ENCODE assay signal across 27 cellular contexts in the genomic region with DNA sequence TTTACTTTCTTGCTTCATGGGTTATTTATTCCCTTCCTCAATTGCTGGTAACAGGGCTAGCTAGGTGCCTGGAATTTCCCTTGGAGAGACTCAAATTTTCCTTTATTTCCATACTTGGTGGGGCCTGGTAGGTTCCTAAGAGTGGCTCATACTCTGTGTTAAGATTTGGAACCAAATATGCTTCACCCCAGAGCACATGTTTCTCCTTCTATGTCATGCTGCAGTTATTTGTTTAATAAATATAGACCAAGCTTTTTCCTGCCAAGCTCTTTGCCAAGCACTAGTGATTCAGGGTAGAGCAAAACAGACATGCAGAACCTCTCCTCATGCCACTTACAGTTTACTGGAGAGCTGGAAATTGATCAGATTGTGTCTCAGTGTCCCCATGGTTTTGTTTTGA.
DNase-seq lines count a peak whose midpoint lies in the region; ATAC-seq, FAIRE-seq and TF ChIP-seq lines count a peak whose summit lies in the region.
"Had no signal": no experiment of that assay in that cellular context is flagged by ENCODE, and none has a peak within 500 bp of the region (broad histone marks: within the 10 kb centered on the region; RNA-seq: fewer than 3 reads in every experiment).

No MANE protein-coding gene starts in this region.

- H4K20me1 ChIP-seq in astrocyte (ENCODE audit: insufficient read depth, low read length) = no peaks in the 10 kb centered on the region

- intact Hi-C loops in left ventricle myocardium superior (cut with micrococcal nuclease) = no loop called here
- intact Hi-C loops in tibial artery (cut with DNase I; ENCODE audit: low total_unique reads) = no loop called here

- no peaks in the 10 kb centered on the region for H3K27me3 Mint-ChIP-seq in astrocyte (ENCODE audit: low read depth, unreplicated experiment)
- H3K27me3 Mint-ChIP-seq: activated CD4-positive, alpha-beta memory T cell treated with anti-CD3 and anti-CD28 coated beads, Interleukin-2, amount 10 ng/mL, durations not matched to agents 7 days and 5 days; T-cell had no signal

- no peaks in the 10 kb centered on the region for H3K79me2 ChIP-seq in astrocyte (ENCODE audit: insufficient read depth, low read length)

- H3K4me3 Mint-ChIP-seq in astrocyte (ENCODE audit: unreplicated experiment) = no peak overlapping the region
- H3K4me3 Mint-ChIP-seq: activated CD4-positive, alpha-beta memory T cell treated with anti-CD3 and anti-CD28 coated beads, Interleukin-2, amount 10 ng/mL, durations not matched to agents 7 days and 5 days; endodermal cell; naive thymus-derived CD8-positive, alpha-beta T cell; T-cell had no signal

- H2AFZ ChIP-seq in astrocyte (ENCODE audit: low read depth, low read length) = no peak overlapping the region

- no peaks in the 10 kb centered on the region for H3K27me3 ChIP-seq in astrocyte (ENCODE audit: insufficient read depth, low read length)
- H3K27me3 ChIP-seq in tibial artery = no peaks in the 10 kb centered on the region
- no peaks in the 10 kb centered on the region for H3K27me3 ChIP-seq in SJCRH30
- H3K27me3 ChIP-seq: BE2C, esophagus squamous epithelium, SJSA1 had no signal

- no peak overlapping the region for H3K27ac Mint-ChIP-seq in astrocyte (ENCODE audit: unreplicated experiment)
- H3K27ac Mint-ChIP-seq: activated CD4-positive, alpha-beta memory T cell treated with anti-CD3 and anti-CD28 coated beads, Interleukin-2, amount 10 ng/mL, durations not matched to agents 7 days and 5 days; endodermal cell; naive thymus-derived CD8-positive, alpha-beta T cell; T-cell had no signal

- peaks cover 1% of the 10 kb centered on the region for H3K9me3 Mint-ChIP-seq in astrocyte (ENCODE audit: unreplicated experiment)
- H3K9me3 Mint-ChIP-seq: activated CD4-positive, alpha-beta memory T cell treated with anti-CD3 and anti-CD28 coated beads, Interleukin-2, amount 10 ng/mL, durations not matched to agents 7 days and 5 days; endodermal cell; naive thymus-derived CD8-positive, alpha-beta T cell; T-cell had no signal

- FAIRE-seq in astrocyte (lab: Jason Lieb, UNC) = no peak
- FAIRE-seq: bronchial epithelial cell had no signal

- H3K27ac ChIP-seq in astrocyte (ENCODE audit: low read depth, low read length) = no peak overlapping the region
- peak overlapping the region; percentile 60 to 81 for H3K27ac ChIP-seq in tibial artery
- no peak overlapping the region for H3K27ac ChIP-seq in SJCRH30
- H3K27ac ChIP-seq: esophagus squamous epithelium, SJSA1 had no signal

- peaks cover 4% of the 10 kb centered on the region for H3K4me1 Mint-ChIP-seq in astrocyte (ENCODE audit: low read depth, unreplicated experiment)
- H3K4me1 Mint-ChIP-seq: activated CD4-positive, alpha-beta memory T cell treated with anti-CD3 and anti-CD28 coated beads, Interleukin-2, amount 10 ng/mL, durations not matched to agents 7 days and 5 days; naive thymus-derived CD8-positive, alpha-beta T cell; T-cell had no signal

- H3K9me3 ChIP-seq in astrocyte (ENCODE audit: insufficient read depth, low read depth, low read length) (no peaks in the 10 kb centered on the region), tibial artery (peaks cover 0 to 8% (median 0%) of the 10 kb centered on the region in 3 donors), SJCRH30 (replicated peaks) (no peaks in the 10 kb centered on the region)
- H3K9me3 ChIP-seq: BE2C, esophagus squamous epithelium had no signal

- H3K9ac ChIP-seq in astrocyte (ENCODE audit: low read length) = no peak overlapping the region

- TF ChIP-seq CTCF in astrocyte (IDR thresholded peaks at IDR 0.05; ENCODE audit: insufficient read depth, low read depth, low read length) = no peak
- no peak for TF ChIP-seq CTCF in tibial artery (IDR thresholded peaks at IDR 0.05)

- peak; percentile 52 for DNase-seq in GM04503 (ENCODE audit: low read depth)
- DNase-seq in astrocyte (ENCODE audit: low read depth) = peak; percentile 35
- no peak for DNase-seq in left ventricle myocardium superior
- no peak for DNase-seq in tibial artery
- no peak for DNase-seq in CD1c-positive myeloid dendritic cell (ENCODE audit: extremely low spot score)
- DNase-seq in NCI-H2196 (lab: John Stamatoyannopoulos, UW; ENCODE audit: unreplicated experiment) = no peak
- DNase-seq in SJCRH30 = no peak
- DNase-seq: activated CD4-positive, alpha-beta memory T cell treated with anti-CD3 and anti-CD28 coated beads, Interleukin-2, amount 10 ng/mL, durations not matched to agents 7 days and 5 days; activated CD4-positive, CD25-positive, alpha-beta regulatory T cell treated with anti-CD3 and anti-CD28 coated beads, Interleukin-2, amount 50 U/mL, for 72 hours; activated effector memory CD4-positive, alpha-beta T cell treated with Interleukin-2 at 50 U/mL for 16 hours; BE2C; cortex of kidney; DMS53; endodermal cell; esophagus squamous epithelium; GDM1; glutamatergic neuron; kidney glomerular epithelial cell; naive thymus-derived CD8-positive, alpha-beta T cell; NCI-H2171; NCI-H526; retina; stimulated activated naive CD4-positive, alpha-beta T cell treated with Interleukin-2 at 50 U/mL for 16 hours; T-cell had no signal

- H3K4me2 ChIP-seq in astrocyte (ENCODE audit: low read length) = no peak overlapping the region

- H3K4me3 ChIP-seq in astrocyte (ENCODE audit: insufficient read depth, low read depth, low read length) = no peak overlapping the region
- no peak overlapping the region for H3K4me3 ChIP-seq in tibial artery
- H3K4me3 ChIP-seq in SJCRH30 = no peak overlapping the region
- H3K4me3 ChIP-seq: esophagus squamous epithelium, SJSA1 had no signal

- ATAC-seq in left ventricle myocardium superior = peak; percentile 95
- ATAC-seq: naive thymus-derived CD8-positive, alpha-beta T cell; Panc1; T-cell had no signal

- no peaks in the 10 kb centered on the region for H3K36me3 Mint-ChIP-seq in astrocyte (ENCODE audit: low read depth, unreplicated experiment)
- H3K36me3 Mint-ChIP-seq: naive thymus-derived CD8-positive, alpha-beta T cell; T-cell had no signal

- no peaks in the 10 kb centered on the region for H3K4me1 ChIP-seq in astrocyte (ENCODE audit: insufficient read depth, low read length)
- H3K4me1 ChIP-seq in tibial artery = peaks cover 0 to 44% (median 5%) of the 10 kb centered on the region in 4 donors
- no peaks in the 10 kb centered on the region for H3K4me1 ChIP-seq in SJCRH30
- H3K4me1 ChIP-seq: BE2C, esophagus squamous epithelium, SJSA1 had no signal

- no peaks in the 10 kb centered on the region for H3K36me3 ChIP-seq in astrocyte (ENCODE audit: insufficient read depth, low read length)
- no peaks in the 10 kb centered on the region for H3K36me3 ChIP-seq in tibial artery
- H3K36me3 ChIP-seq in SJCRH30 = no peaks in the 10 kb centered on the region
- H3K36me3 ChIP-seq: BE2C, esophagus squamous epithelium, SJSA1 had no signal

Comparison
In these comparisons a context has a peak if more than half of its experiments do, and no peak if none do; other contexts are left out.
1. DNase-seq: peak in GM04503 (single experiment) and astrocyte (single experiment); none in left ventricle myocardium superior (single experiment), tibial artery (0 of 2), CD1c-positive myeloid dendritic cell (single experiment), NCI-H2196 (single experiment) and SJCRH30 (0 of 2).
2. H3K27ac ChIP-seq: peak in tibial artery (2 of 2); none in astrocyte (single experiment) and SJCRH30 (single experiment).